12 cellular contexts compared by ENCODE assay signal in the genomic region with DNA sequence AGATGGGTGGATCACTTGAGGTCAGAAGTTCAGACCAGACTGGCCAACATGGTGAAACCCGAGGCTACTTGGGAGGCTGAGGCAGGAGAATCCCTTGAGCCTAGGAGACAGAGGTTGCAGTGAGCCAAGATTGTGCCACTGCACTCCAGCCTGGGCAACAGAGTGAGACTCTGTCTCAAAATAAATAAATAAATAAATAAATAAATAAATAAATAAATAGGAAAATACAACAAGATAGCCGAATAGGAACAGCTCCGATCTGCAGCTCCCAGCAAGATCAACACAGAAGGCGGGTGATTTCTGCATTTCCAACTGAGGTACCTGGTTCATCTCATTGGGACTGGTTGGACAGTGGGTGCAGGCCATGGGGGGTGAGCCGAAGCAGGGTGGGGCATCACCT. TPM values are rescaled to one million over a fixed set of nuclear protein-coding genes. Genes with fewer than 3 reads are reported as not detected.
A peak's percentile ranks its signal among the peaks of the same experiment; 100 is the strongest.
DNase-seq lines count a peak whose midpoint lies in the region; ATAC-seq, FAIRE-seq and TF ChIP-seq lines count a peak whose summit lies in the region.
"Not testable (repeated sequence)": the region's sequence is repeated elsewhere in the genome, so short reads cannot be mapped to it uniquely, and the experiment has no call there.
"Had no signal": no experiment of that assay in that cellular context is flagged by ENCODE, and none has a peak within 500 bp of the region (broad histone marks: within the 10 kb centered on the region; RNA-seq: fewer than 3 reads in every experiment).

No MANE protein-coding gene starts in this region.

- not testable (repeated sequence) for H3K9ac ChIP-seq in MM.1S (ENCODE audit: low read length)

- not testable (repeated sequence) for H3K9me2 ChIP-seq in GM23338 (ENCODE audit: insufficient read depth); MM.1S (replicated peaks; ENCODE audit: insufficient read depth, low read length)

- not testable (repeated sequence) for TF ChIP-seq EP300 in A549 (IDR thresholded peaks at IDR 0.05)

- not testable (repeated sequence) for H3K4me3 Mint-ChIP-seq in GM23338; activated naive CD4-positive, alpha-beta T cell treated with anti-CD3 and anti-CD28 coated beads, Interleukin-2, amount 10 ng/mL, durations not matched to agents 7 days and 5 days; stimulated activated effector memory CD8-positive, alpha-beta T cell treated with anti-CD3 and anti-CD28 coated beads, Interleukin-12 subunit alpha, Interleukin-12 subunit beta, amount 100 ng/mL, for 72 hours

- CTCF ChIA-PET in A549 (lab: Yijun Ruan, JAX): interaction anchor here (1.0 to 1.1 kb wide), 2 partner anchors 9 to 142 kb away, joined by 3 read pairs; no protein-coding TSS in a partner anchor
- CTCF ChIA-PET in activated naive CD4-positive, alpha-beta T cell treated with anti-CD3 and anti-CD28 coated beads, Interleukin-2, amount 10 ng/mL, durations not matched to agents 7 days and 5 days (lab: Charles Lee): not testable (repeated sequence)

- 71% methylated on average over 5 of the region's 5 CpGs for WGBS in A549 (ENCODE audit: missing lambda C conversion rate)

- POLR2A ChIA-PET in A549 (lab: Yijun Ruan, JAX): not testable (repeated sequence)

- not testable (repeated sequence) for H4K20me1 ChIP-seq in GM23338 (replicated peaks; ENCODE audit: insufficient read depth); MM.1S (ENCODE audit: insufficient read depth, low read length)

- not testable (repeated sequence) for H3K36me3 Mint-ChIP-seq in GM23338 (ENCODE audit: low read depth); activated naive CD4-positive, alpha-beta T cell treated with anti-CD3 and anti-CD28 coated beads, Interleukin-2, amount 10 ng/mL, durations not matched to agents 7 days and 5 days; stimulated activated effector memory CD8-positive, alpha-beta T cell treated with anti-CD3 and anti-CD28 coated beads, Interleukin-12 subunit alpha, Interleukin-12 subunit beta, amount 100 ng/mL, for 72 hours

- H3K27ac Mint-ChIP-seq in GM23338: not testable (repeated sequence)
- H3K27ac Mint-ChIP-seq in activated naive CD4-positive, alpha-beta T cell treated with anti-CD3 and anti-CD28 coated beads, Interleukin-2, amount 10 ng/mL, durations not matched to agents 7 days and 5 days: peak overlapping the region; percentile 66
- peak overlapping the region; percentile 53 for H3K27ac Mint-ChIP-seq in stimulated activated effector memory CD8-positive, alpha-beta T cell treated with anti-CD3 and anti-CD28 coated beads, Interleukin-12 subunit alpha, Interleukin-12 subunit beta, amount 100 ng/mL, for 72 hours

- H3K9me3 Mint-ChIP-seq in GM23338: not testable (repeated sequence)
- H3K9me3 Mint-ChIP-seq in activated naive CD4-positive, alpha-beta T cell treated with anti-CD3 and anti-CD28 coated beads, Interleukin-2, amount 10 ng/mL, durations not matched to agents 7 days and 5 days: peaks cover 13% of the 10 kb centered on the region
- H3K9me3 Mint-ChIP-seq in stimulated activated effector memory CD8-positive, alpha-beta T cell treated with anti-CD3 and anti-CD28 coated beads, Interleukin-12 subunit alpha, Interleukin-12 subunit beta, amount 100 ng/mL, for 72 hours: peaks cover 19% of the 10 kb centered on the region

- DNase-seq in A549 (ENCODE audit: low read depth in 1 of 2, low spot score in 1 of 2); GM23338 (ENCODE audit: low spot score); MM.1S; activated naive CD4-positive, alpha-beta T cell treated with anti-CD3 and anti-CD28 coated beads, Interleukin-2, amount 10 ng/mL, durations not matched to agents 7 days and 5 days; stimulated activated effector memory CD8-positive, alpha-beta T cell treated with anti-CD3 and anti-CD28 coated beads, Interleukin-12 subunit alpha, Interleukin-12 subunit beta, amount 100 ng/mL, for 72 hours (ENCODE audit: low spot score in 2 of 2): not testable (repeated sequence)

- H3K4me1 Mint-ChIP-seq in GM23338: not testable (repeated sequence)
- peaks cover 16% of the 10 kb centered on the region for H3K4me1 Mint-ChIP-seq in activated naive CD4-positive, alpha-beta T cell treated with anti-CD3 and anti-CD28 coated beads, Interleukin-2, amount 10 ng/mL, durations not matched to agents 7 days and 5 days
- peaks cover 15% of the 10 kb centered on the region for H3K4me1 Mint-ChIP-seq in stimulated activated effector memory CD8-positive, alpha-beta T cell treated with anti-CD3 and anti-CD28 coated beads, Interleukin-12 subunit alpha, Interleukin-12 subunit beta, amount 100 ng/mL, for 72 hours

- H3K4me1 ChIP-seq in A549; GM23338 (ENCODE audit: insufficient read depth); MM.1S (ENCODE audit: low read length): not testable (repeated sequence)

- FAIRE-seq in A549 (lab: Jason Lieb, UNC): not testable (repeated sequence)

- H3K27ac ChIP-seq in A549; GM23338 (ENCODE audit: low read depth); MM.1S (ENCODE audit: low read length): not testable (repeated sequence)

- not testable (repeated sequence) for ATAC-seq in A549; GM23338; stimulated activated effector memory CD8-positive, alpha-beta T cell treated with anti-CD3 and anti-CD28 coated beads, Interleukin-12 subunit alpha, Interleukin-12 subunit beta, amount 100 ng/mL, for 72 hours

- H3K27me3 ChIP-seq in GM23338 (ENCODE audit: insufficient read depth); MM.1S (replicated peaks; ENCODE audit: insufficient read depth, low read length): not testable (repeated sequence)

- H3K4me3 ChIP-seq in A549; GM23338; MM.1S (ENCODE audit: low read length): not testable (repeated sequence)

- not testable (repeated sequence) for H3K79me2 ChIP-seq in GM23338 (replicated peaks; ENCODE audit: insufficient read depth); MM.1S (ENCODE audit: low read length)

- not testable (repeated sequence) for H3K9me3 ChIP-seq in A549; MM.1S (replicated peaks; ENCODE audit: insufficient read depth, low read length)

- TF ChIP-seq RAD21 in A549 (conservative IDR thresholded peaks at IDR 0.05 in 1 of 2, IDR thresholded peaks at IDR 0.05 in 1 of 2): not testable (repeated sequence)

- H3K36me3 ChIP-seq in GM23338 (ENCODE audit: insufficient read depth); MM.1S (replicated peaks; ENCODE audit: insufficient read depth, low read length): not testable (repeated sequence)

- not testable (repeated sequence) for H3K4me2 ChIP-seq in A549; GM23338; MM.1S (ENCODE audit: low read depth, low read length)

- TF ChIP-seq POLR2A in A549 (IDR thresholded peaks at IDR 0.05; ENCODE audit: low read length): not testable (repeated sequence)

- H2AFZ ChIP-seq in GM23338 (peak overlapping the region; percentile 95), MM.1S (ENCODE audit: low read length) (peak overlapping the region; percentile 87)

- not testable (repeated sequence) for TF ChIP-seq CTCF in A549 (IDR thresholded peaks at IDR 0.05); GM23338 (conservative IDR thresholded peaks at IDR 0.05; ENCODE audit: low read depth in 2 of 2); MM.1S (IDR thresholded peaks at IDR 0.05; ENCODE audit: low read length)

- not testable (repeated sequence) for H3F3A ChIP-seq in GM23338 (replicated peaks; ENCODE audit: low read depth); MM.1S (ENCODE audit: insufficient read depth, low read length)

- not testable (repeated sequence) for H3K27me3 Mint-ChIP-seq in GM23338 (ENCODE audit: insufficient read depth, low read depth, poor library complexity)
- peaks cover 15% of the 10 kb centered on the region for H3K27me3 Mint-ChIP-seq in activated naive CD4-positive, alpha-beta T cell treated with anti-CD3 and anti-CD28 coated beads, Interleukin-2, amount 10 ng/mL, durations not matched to agents 7 days and 5 days

TF ChIP-seq in A549, 52 proteins besides CTCF, POLR2A, EP300 and RAD21:
- peak; percentile 79 for TF ChIP-seq ZC3H11A (IDR thresholded peaks at IDR 0.05)
TF ChIP-seq in A549: peak in this region for 1; not testable (repeated sequence) for 51.

RNA-seq across cellular contexts. Expression of gene REC114, which starts 4.5 kb away (rescaled TPM):
- polyA plus RNA-seq in A549 (2011; rRNA removed) (not detected in 2 replicates), A549 (2017; fragmentation: RNase III; extraction: RNeasy Plus Mini Kit Qiagen cat#74134 plus additional on column Dnase treatment) (not detected in 3 replicates), GM23338 (2016; fragmentation: Nextera tagmentation; extraction: Ambion mirVana) (not detected in 2 replicates)
- not detected in 2 replicates for polyA plus RNA-seq in A549 (2012; cell fraction: cytosol; rRNA removed)
- polyA plus RNA-seq in A549 (2012; cell fraction: nucleus; rRNA removed): not detected in 2 replicates
- not detected in 2 replicates for polyA minus RNA-seq in A549 (2011; rRNA and poly(A)+ RNA removed)
- not detected in 2 replicates for total RNA-seq in GM23338 (2014; rRNA removed; shearing (Covaris generic))
- total RNA-seq: A172; A673; Caco-2; Calu3; CD4-positive, alpha-beta T cell; CD8-positive, alpha-beta T cell had no signal
- polyA plus RNA-seq: AG04450 had no signal
